ENCODE assay signal across 1 cellular context in genomic region chr12:14810953-14811483, GRCh38.
TF ChIP-seq lines count a peak whose summit lies in the region.

No MANE protein-coding gene starts in this region.

TF ChIP-seq in K562, 482 proteins besides CTCF, POLR2A, EP300 and RAD21:
- TF ChIP-seq BHLHE40 (IDR thresholded peaks at IDR 0.05; ENCODE audit: low read length): no peak
- 0 out of 2 replicates have a peak, but pooled peaks have one; percentile 39 for TF ChIP-seq SMC3 (conservative IDR thresholded peaks at IDR 0.05; ENCODE audit: insufficient read depth, low read depth, low read length)
- TF ChIP-seq, protein P1, sequence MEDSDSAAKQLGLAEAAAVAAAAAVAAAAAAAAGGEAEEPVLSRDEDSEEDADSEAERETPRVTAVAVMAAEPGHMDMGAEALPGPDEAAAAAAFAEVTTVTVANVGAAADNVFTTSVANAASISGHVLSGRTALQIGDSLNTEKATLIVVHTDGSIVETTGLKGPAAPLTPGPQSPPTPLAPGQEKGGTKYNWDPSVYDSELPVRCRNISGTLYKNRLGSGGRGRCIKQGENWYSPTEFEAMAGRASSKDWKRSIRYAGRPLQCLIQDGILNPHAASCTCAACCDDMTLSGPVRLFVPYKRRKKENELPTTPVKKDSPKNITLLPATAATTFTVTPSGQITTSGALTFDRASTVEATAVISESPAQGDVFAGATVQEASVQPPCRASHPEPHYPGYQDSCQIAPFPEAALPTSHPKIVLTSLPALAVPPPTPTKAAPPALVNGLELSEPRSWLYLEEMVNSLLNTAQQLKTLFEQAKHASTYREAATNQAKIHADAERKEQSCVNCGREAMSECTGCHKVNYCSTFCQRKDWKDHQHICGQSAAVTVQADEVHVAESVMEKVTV (CRISPR knock-in tag; IDR thresholded peaks at IDR 0.05): peak; percentile 41; the same call in 1 of the 2 replicates
- TF ChIP-seq KDM1A (IDR thresholded peaks at IDR 0.05): no peak
TF ChIP-seq in K562: peak in this region for 2.
